25 cellular contexts compared by ENCODE assay signal in genomic region chr2:69429491-69430183, GRCh38.
"Had no signal": no experiment of that assay in that cellular context is flagged by ENCODE, and none has a peak within 500 bp of the region (broad histone marks: within the 10 kb centered on the region; RNA-seq: fewer than 3 reads in every experiment).

No MANE protein-coding gene starts in this region.

- H3K4me1 ChIP-seq: foreskin keratinocyte, neural progenitor cell, prostate gland, upper lobe of right lung, uterus had no signal

- H3K4me3 Mint-ChIP-seq: naive thymus-derived CD4-positive, alpha-beta T cell; nephron; neural progenitor cell; stimulated activated naive B cell treated with anti-CD40 and anti-IgM and Interleukin-4, amounts not matched to agents 10 μg/mL and 1 μg/mL and 100 μg/mL, for 72 hours; stimulated activated naive CD8-positive, alpha-beta T cell treated with anti-CD3 and anti-CD28 coated beads, Interleukin-15, Interleukin-2, amounts not matched to agents 100 ng/mL and 50 ng/mL, for 24 hours had no signal

- H3K4me2 ChIP-seq: hepatocyte, neural progenitor cell had no signal

- H3K9ac ChIP-seq: neural progenitor cell had no signal

- H3K9me3 Mint-ChIP-seq: nephron; neural progenitor cell; stimulated activated naive B cell treated with anti-CD40 and anti-IgM and Interleukin-4, amounts not matched to agents 10 μg/mL and 1 μg/mL and 100 μg/mL, for 72 hours; stimulated activated naive CD8-positive, alpha-beta T cell treated with anti-CD3 and anti-CD28 coated beads, Interleukin-15, Interleukin-2, amounts not matched to agents 100 ng/mL and 50 ng/mL, for 24 hours had no signal

- H3K9me3 ChIP-seq: esophagus muscularis mucosa, gastroesophageal sphincter, heart left ventricle, prostate gland, right atrium auricular region, sigmoid colon, suprapubic skin, transverse colon, upper lobe of right lung, uterus had no signal

- H3K27ac ChIP-seq: coronary artery, esophagus muscularis mucosa, foreskin keratinocyte, gastroesophageal sphincter, hepatocyte, neural progenitor cell, prostate gland, right atrium auricular region, sigmoid colon, suprapubic skin, transverse colon, upper lobe of right lung, uterus had no signal

- ATAC-seq: foreskin keratinocyte; gastroesophageal sphincter; heart left ventricle; left lobe of liver; naive thymus-derived CD4-positive, alpha-beta T cell; stimulated activated naive B cell treated with anti-CD40 and anti-IgM and Interleukin-4, amounts not matched to agents 10 μg/mL and 1 μg/mL and 100 μg/mL, for 72 hours; upper lobe of right lung had no signal

- FAIRE-seq: endothelial cell of umbilical vein, kidney had no signal

- H3K27ac Mint-ChIP-seq: stimulated activated naive B cell treated with anti-CD40 and anti-IgM and Interleukin-4, amounts not matched to agents 10 μg/mL and 1 μg/mL and 100 μg/mL, for 72 hours had no signal

- H3K36me3 ChIP-seq: neural progenitor cell, prostate gland, uterus had no signal

- H3K4me3 ChIP-seq: coronary artery, esophagus muscularis mucosa, gastroesophageal sphincter, heart left ventricle, hepatocyte, neural progenitor cell, prostate gland, right atrium auricular region, sigmoid colon, suprapubic skin, transverse colon, upper lobe of right lung, uterus had no signal

- H3K27me3 Mint-ChIP-seq: naive thymus-derived CD4-positive, alpha-beta T cell; stimulated activated naive B cell treated with anti-CD40 and anti-IgM and Interleukin-4, amounts not matched to agents 10 μg/mL and 1 μg/mL and 100 μg/mL, for 72 hours; stimulated activated naive CD8-positive, alpha-beta T cell treated with anti-CD3 and anti-CD28 coated beads, Interleukin-15, Interleukin-2, amounts not matched to agents 100 ng/mL and 50 ng/mL, for 24 hours had no signal

- H2AFZ ChIP-seq: hepatocyte, neural progenitor cell had no signal

- DNase-seq: dermis blood vessel endothelial cell; effector memory CD4-positive, alpha-beta T cell; foreskin keratinocyte; heart left ventricle; kidney; mesendoderm; midbrain; naive thymus-derived CD4-positive, alpha-beta T cell; sigmoid colon; stimulated activated naive B cell treated with anti-CD40 and anti-IgM and Interleukin-4, amounts not matched to agents 10 μg/mL and 1 μg/mL and 100 μg/mL, for 72 hours; transverse colon; upper lobe of right lung; uterus had no signal

- H3K27me3 ChIP-seq: esophagus muscularis mucosa, foreskin keratinocyte, gastroesophageal sphincter, heart left ventricle, hepatocyte, neural progenitor cell, right atrium auricular region, sigmoid colon, suprapubic skin, transverse colon, upper lobe of right lung, uterus had no signal
